8 cellular contexts compared by ENCODE assay signal in genomic region chr6:169959129-169960002, GRCh38.
DNase-seq lines count a peak whose midpoint lies in the region; ATAC-seq, FAIRE-seq and TF ChIP-seq lines count a peak whose summit lies in the region.

No MANE protein-coding gene starts in this region.

- H3K36me3 Mint-ChIP-seq in Caco-2 (ENCODE audit: insufficient read depth, unreplicated experiment), result no peaks in the 10 kb centered on the region

- no peak overlapping the region for H3K9ac ChIP-seq in kidney (ENCODE audit: low read length in 2 of 2)

- H3K36me3 ChIP-seq in heart right ventricle (no peaks in the 10 kb centered on the region), kidney (ENCODE audit: control insufficient read depth in 1 of 2, insufficient read depth in 2 of 2, low read length in 2 of 2) (no peaks in the 10 kb centered on the region), Caco-2 (ENCODE audit: control insufficient read depth, insufficient read depth, low read length) (no peaks in the 10 kb centered on the region)

- peaks cover 0 to 29% (median 9%) of the 10 kb centered on the region in 9 donors for H3K4me1 ChIP-seq in heart right ventricle
- peaks cover 0 to 4% of the 10 kb centered on the region in 2 donors for H3K4me1 ChIP-seq in kidney (ENCODE audit: control insufficient read depth in 1 of 2, insufficient read depth in 1 of 2, low read depth in 1 of 2, low read length in 2 of 2)
- H3K4me1 ChIP-seq in Caco-2, result no peaks in the 10 kb centered on the region

- H3K27ac Mint-ChIP-seq in stimulated activated naive CD8-positive, alpha-beta T cell treated with anti-CD3 and anti-CD28 coated beads, Interleukin-15, amount 100 ng/mL, for 72 hours, result peak overlapping the region; percentile 73 to 93
- no peak overlapping the region for H3K27ac Mint-ChIP-seq in Caco-2 (ENCODE audit: unreplicated experiment)

- TF ChIP-seq CTCF in heart right ventricle (IDR thresholded peaks at IDR 0.05) (no peak), kidney (IDR thresholded peaks at IDR 0.05; ENCODE audit: borderline replicate concordance, extremely low read depth, insufficient read depth) (peak; percentile 19), Caco-2 (IDR thresholded peaks at IDR 0.05; ENCODE audit: insufficient read depth in 1 of 2, low read depth in 1 of 2, low read length in 1 of 2, severe bottlenecking in 1 of 2, unreplicated experiment in 1 of 2) (no peak)

- BruUV-seq in Caco-2 (replicated peaks; lab: Mats Ljungman, UMichigan), result no TSS peak

- DNase-seq in heart right ventricle, result peak in 1 of 2 donors; percentile 14
- DNase-seq in left ventricle myocardium superior, result no peak
- peak; percentile 75 to 98 (median 87) for DNase-seq in NCI-H1417 (lab: John Stamatoyannopoulos, UW)
- peak; percentile 25 to 28 for DNase-seq in activated CD8-positive, alpha-beta memory T cell treated with anti-CD3 and anti-CD28 coated beads for 1 hour (ENCODE audit: extremely low read depth in 1 of 2, low read depth in 1 of 2)
- peak; percentile 87 for DNase-seq in kidney
- DNase-seq in stimulated activated naive CD8-positive, alpha-beta T cell treated with anti-CD3 and anti-CD28 coated beads, Interleukin-15, amount 100 ng/mL, for 72 hours, result peak; percentile 39 to 70
- no peak for DNase-seq in Caco-2
- no peak for DNase-seq in RCC 7860 (ENCODE audit: low spot score)

- peaks cover 28% of the 10 kb centered on the region for H3K4me1 Mint-ChIP-seq in stimulated activated naive CD8-positive, alpha-beta T cell treated with anti-CD3 and anti-CD28 coated beads, Interleukin-15, amount 100 ng/mL, for 72 hours
- no peaks in the 10 kb centered on the region for H3K4me1 Mint-ChIP-seq in Caco-2 (ENCODE audit: low read depth, unreplicated experiment)

- H3K9me3 ChIP-seq in heart right ventricle (no peaks in the 10 kb centered on the region), kidney (ENCODE audit: control insufficient read depth in 1 of 2, low read length in 2 of 2) (no peaks in the 10 kb centered on the region), Caco-2 (no peaks in the 10 kb centered on the region)

- CTCF ChIA-PET in Caco-2 (lab: Charles Lee), result no interaction called here

- H3K27me3 Mint-ChIP-seq in stimulated activated naive CD8-positive, alpha-beta T cell treated with anti-CD3 and anti-CD28 coated beads, Interleukin-15, amount 100 ng/mL, for 72 hours, result peaks cover 12% of the 10 kb centered on the region
- no peaks in the 10 kb centered on the region for H3K27me3 Mint-ChIP-seq in Caco-2 (ENCODE audit: insufficient read depth, unreplicated experiment)

- H3K4me3 ChIP-seq in heart right ventricle (peak overlapping the region in 2 of 10 donors; percentile 8 to 21), kidney (ENCODE audit: low read length in 2 of 2) (no peak overlapping the region), Caco-2 (ENCODE audit: low read depth, low read length) (no peak overlapping the region)

- intact Hi-C loops in heart right ventricle (cut with DNase I) (loop anchor here in 9 of 10 donors (5.0 to 10.0 kb wide), 6 partner anchors 125 to 565 kb away; partner anchors contain the start of gene DLL1 (in 6 of the 9)), left ventricle myocardium superior (cut with micrococcal nuclease) (no loop called here), kidney (cut with DNase I) (no loop called here), Caco-2 (cut with micrococcal nuclease; ENCODE audit: unreplicated experiment) (no loop called here)

- ATAC-seq in heart right ventricle, result peak in 5 of 8 donors; percentile 30 to 56 (median 49)
- no peak for ATAC-seq in left ventricle myocardium superior
- ATAC-seq in stimulated activated naive CD8-positive, alpha-beta T cell treated with anti-CD3 and anti-CD28 coated beads, Interleukin-15, amount 100 ng/mL, for 72 hours, result peak; percentile 83

- FAIRE-seq in kidney (lab: Jason Lieb, UNC) (no peak), RCC 7860 (lab: Jason Lieb, UNC) (no peak)

- H3K9me3 Mint-ChIP-seq in stimulated activated naive CD8-positive, alpha-beta T cell treated with anti-CD3 and anti-CD28 coated beads, Interleukin-15, amount 100 ng/mL, for 72 hours, result no peaks in the 10 kb centered on the region
- no peaks in the 10 kb centered on the region for H3K9me3 Mint-ChIP-seq in Caco-2 (ENCODE audit: unreplicated experiment)

- H3K4me3 Mint-ChIP-seq in stimulated activated naive CD8-positive, alpha-beta T cell treated with anti-CD3 and anti-CD28 coated beads, Interleukin-15, amount 100 ng/mL, for 72 hours, result peak overlapping the region; percentile 4 to 69
- H3K4me3 Mint-ChIP-seq in Caco-2 (ENCODE audit: unreplicated experiment), result no peak overlapping the region

- POLR2A ChIA-PET in Caco-2 (lab: Charles Lee), result no interaction called here

- no peak overlapping the region for H3K27ac ChIP-seq in heart right ventricle
- H3K27ac ChIP-seq in kidney (ENCODE audit: low read depth in 2 of 2, low read length in 2 of 2), result no peak overlapping the region

- H3K27me3 ChIP-seq in heart right ventricle (peaks cover 0 to 31% (median 17%) of the 10 kb centered on the region in 7 donors), Caco-2 (replicated peaks; ENCODE audit: control insufficient read depth, insufficient read depth, low read length) (no peaks in the 10 kb centered on the region)

- 61 to 70% methylated on average over 28 of the region's 28 CpGs for WGBS in heart right ventricle, 2 donors

Comparison
In these comparisons a context has a peak if more than half of its experiments do, and no peak if none do; other contexts are left out.
1. intact Hi-C loops: an anchor here in heart right ventricle (5.0 to 10.0 kb wide); none called in left ventricle myocardium superior, kidney and Caco-2.
2. DNase-seq: peak in NCI-H1417 (3 of 3), activated CD8-positive, alpha-beta memory T cell treated with anti-CD3 and anti-CD28 coated beads for 1 hour (2 of 2), kidney (single experiment) and stimulated activated naive CD8-positive, alpha-beta T cell treated with anti-CD3 and anti-CD28 coated beads, Interleukin-15, amount 100 ng/mL, for 72 hours (2 of 2); none in left ventricle myocardium superior (single experiment), Caco-2 (0 of 2) and RCC 7860 (single experiment).